Comparison of ENCODE assay signal across 33 cellular contexts in genomic region chr16:88817785-88818609, GRCh38. TPM values are rescaled to one million over a fixed set of nuclear protein-coding genes. Genes with fewer than 3 reads are reported as not detected.
DNase-seq lines count a peak whose midpoint lies in the region; ATAC-seq, FAIRE-seq and TF ChIP-seq lines count a peak whose summit lies in the region.
"Had no signal": no experiment of that assay in that cellular context is flagged by ENCODE, and none has a peak within 500 bp of the region (broad histone marks: within the 10 kb centered on the region; RNA-seq: fewer than 3 reads in every experiment).

No MANE protein-coding gene starts in this region.

- H3K9ac ChIP-seq in NT2/D1 (ENCODE audit: insufficient read length, low read depth) = peak overlapping the region; percentile 5

- TF ChIP-seq POLR2A in GM12892 (IDR thresholded peaks at IDR 0.05; ENCODE audit: low read depth, low read length) = no peak

- DNase-seq in AG04450 (ENCODE audit: low read depth, low spot score) = peak; percentile 32
- no peak for DNase-seq in NT2/D1 (ENCODE audit: low read depth, low spot score)
- no peak for DNase-seq in GM23338 (ENCODE audit: low spot score)
- no peak for DNase-seq in GM12892 (ENCODE audit: insufficient read length)
- DNase-seq: activated CD4-positive, CD25-positive, alpha-beta regulatory T cell; activated CD8-positive, alpha-beta memory T cell treated with anti-CD3 and anti-CD28 coated beads, Interleukin-2, amount 10 ng/mL, durations not matched to agents 7 days and 5 days; activated naive CD4-positive, alpha-beta T cell; activated naive CD8-positive, alpha-beta T cell treated with anti-CD3 and anti-CD28 coated beads, Interleukin-2, amount 50 U/mL, for 24 hours; activated T-cell treated with anti-CD3 and anti-CD28 coated beads, Interleukin-2, amount 50 U/mL, for 48 hours; AML-193; Calu3; caudate nucleus; CD4-positive, CD25-positive, alpha-beta regulatory T cell; cortex of kidney; effector memory CD4-positive, alpha-beta T cell; Karpas-422; kidney; naive thymus-derived CD8-positive, alpha-beta T cell; NCI-H2029; NCI-H526 treated with DMSO at 0.1 percent for 48 hours; NK-92 treated with Interleukin-12 subunit alpha and Interleukin-12 subunit beta, amount 100 ng/mL, for 24 hours; psoas muscle; Right ventricle myocardium superior; stimulated activated CD4-positive, alpha-beta T cell treated with anti-CD3 and anti-CD28 coated beads, Interleukin-4, amount 100 ng/mL, for 1 hour; thyroid gland; uterus had no signal

- H3K36me3 Mint-ChIP-seq in GM23338 (ENCODE audit: low read depth) = peaks cover under 1% of the 10 kb centered on the region; the same call in 1 of the 3 replicates
- H3K36me3 Mint-ChIP-seq: activated CD8-positive, alpha-beta memory T cell treated with anti-CD3 and anti-CD28 coated beads, Interleukin-2, amount 10 ng/mL, durations not matched to agents 7 days and 5 days had no signal

- FAIRE-seq in GM12892 (lab: Jason Lieb, UNC) = no peak
- FAIRE-seq: A204.1, astrocyte, H54, kidney had no signal

- no peaks in the 10 kb centered on the region for H3K9me3 Mint-ChIP-seq in GM23338
- H3K9me3 Mint-ChIP-seq: activated naive CD8-positive, alpha-beta T cell treated with anti-CD3 and anti-CD28 coated beads, Interleukin-2, amount 50 U/mL, for 24 hours; CD4-positive, CD25-positive, alpha-beta regulatory T cell; naive thymus-derived CD8-positive, alpha-beta T cell; T-helper 1 cell treated with Interleukin-12 subunit alpha and Interleukin-12 subunit beta and Interleukin-4 antibody, amounts not matched to agents 30 μg/mL and 1 μg/mL, for 36 hours had no signal

- no peaks in the 10 kb centered on the region for H3K79me2 ChIP-seq in GM23338 (replicated peaks; ENCODE audit: insufficient read depth)

- H3K9me3 ChIP-seq in AG04450 (ENCODE audit: control insufficient read depth, insufficient read depth, low read length) (no peaks in the 10 kb centered on the region; the same call in 1 of the 2 replicates), NT2/D1 (ENCODE audit: insufficient read depth, low read length) (no peaks in the 10 kb centered on the region)
- H3K9me3 ChIP-seq: psoas muscle, thyroid gland, uterus had no signal

- H3K4me2 ChIP-seq in GM23338 = no peak overlapping the region

- H3K4me3 Mint-ChIP-seq in GM23338 = no peak overlapping the region
- H3K4me3 Mint-ChIP-seq: activated CD8-positive, alpha-beta memory T cell treated with anti-CD3 and anti-CD28 coated beads, Interleukin-2, amount 10 ng/mL, durations not matched to agents 7 days and 5 days; activated naive CD8-positive, alpha-beta T cell treated with anti-CD3 and anti-CD28 coated beads, Interleukin-2, amount 50 U/mL, for 24 hours; naive thymus-derived CD8-positive, alpha-beta T cell; T-helper 1 cell treated with Interleukin-12 subunit alpha and Interleukin-12 subunit beta and Interleukin-4 antibody, amounts not matched to agents 30 μg/mL and 1 μg/mL, for 36 hours had no signal

- no peaks in the 10 kb centered on the region for H3K9me2 ChIP-seq in GM23338 (ENCODE audit: insufficient read depth)

- no peak overlapping the region for H3K27ac Mint-ChIP-seq in GM23338
- H3K27ac Mint-ChIP-seq: activated CD8-positive, alpha-beta memory T cell treated with anti-CD3 and anti-CD28 coated beads, Interleukin-2, amount 10 ng/mL, durations not matched to agents 7 days and 5 days; activated naive CD8-positive, alpha-beta T cell treated with anti-CD3 and anti-CD28 coated beads, Interleukin-2, amount 50 U/mL, for 24 hours; CD4-positive, CD25-positive, alpha-beta regulatory T cell; T-helper 1 cell treated with Interleukin-12 subunit alpha and Interleukin-12 subunit beta and Interleukin-4 antibody, amounts not matched to agents 30 μg/mL and 1 μg/mL, for 36 hours had no signal

- H3K27ac ChIP-seq in AG04450 (ENCODE audit: low read depth, low read length) (peak overlapping the region; percentile 86), GM23338 (ENCODE audit: low read depth) (no peak overlapping the region)
- H3K27ac ChIP-seq: psoas muscle, thyroid gland, uterus had no signal

- H3K4me3 ChIP-seq in AG04450 (ENCODE audit: low read depth, low read length) (0 out of 2 replicates have a peak overlapping the region, but pooled peaks have one; percentile 20), NT2/D1 (ENCODE audit: insufficient read length, low read depth) (no peak overlapping the region), GM23338 (no peak overlapping the region)
- H3K4me3 ChIP-seq: psoas muscle, thyroid gland, uterus had no signal

- peaks cover 8% of the 10 kb centered on the region for H3K27me3 Mint-ChIP-seq in GM23338 (ENCODE audit: insufficient read depth, low read depth, poor library complexity)
- H3K27me3 Mint-ChIP-seq: activated CD8-positive, alpha-beta memory T cell treated with anti-CD3 and anti-CD28 coated beads, Interleukin-2, amount 10 ng/mL, durations not matched to agents 7 days and 5 days; activated naive CD8-positive, alpha-beta T cell treated with anti-CD3 and anti-CD28 coated beads, Interleukin-2, amount 50 U/mL, for 24 hours; CD4-positive, CD25-positive, alpha-beta regulatory T cell; naive thymus-derived CD8-positive, alpha-beta T cell had no signal

- TF ChIP-seq CTCF in AG04450 (IDR thresholded peaks at IDR 0.05; ENCODE audit: low read depth, low read length) = no peak
- TF ChIP-seq CTCF in GM23338 (conservative IDR thresholded peaks at IDR 0.05; ENCODE audit: low read depth in 2 of 2) = no peak

- POLR2A ChIA-PET in AG04450 (lab: Yijun Ruan, JAX) = interaction anchor here (0.6 to 0.8 kb wide), 3 partner anchors 8 to 70 kb away, joined by 3 to 4 read pairs (median 3); no protein-coding TSS in a partner anchor

- CTCF ChIA-PET in AG04450 (lab: Charles Lee) = interaction anchor here (0.6 to 1.6 kb wide), 5 partner anchors 39 to 244 kb away, joined by 3 to 6 read pairs (median 3); partner anchors contain the start of genes GALNS and TRAPPC2L

- H3K27me3 ChIP-seq in AG04450 (ENCODE audit: control insufficient read depth, insufficient read depth, low read length) = no peaks in the 10 kb centered on the region
- H3K27me3 ChIP-seq in NT2/D1 (ENCODE audit: insufficient read depth, insufficient read length) = no peaks in the 10 kb centered on the region
- H3K27me3 ChIP-seq in GM23338 (ENCODE audit: insufficient read depth) = no peaks in the 10 kb centered on the region
- H3K27me3 ChIP-seq: thyroid gland, uterus had no signal

- ATAC-seq in esophagus mucosa = peak; percentile 2
- no peak for ATAC-seq in GM23338
- no peak for ATAC-seq in HG03045 (IDR thresholded peaks at IDR 0.05; ENCODE audit: unreplicated experiment)
- ATAC-seq: activated CD8-positive, alpha-beta memory T cell treated with anti-CD3 and anti-CD28 coated beads, Interleukin-2, amount 10 ng/mL, durations not matched to agents 7 days and 5 days; activated naive CD8-positive, alpha-beta T cell treated with anti-CD3 and anti-CD28 coated beads, Interleukin-2, amount 50 U/mL, for 24 hours; naive thymus-derived CD8-positive, alpha-beta T cell; psoas muscle; SK-N-SH treated with all-trans-retinoic acid at 6 μM for 48 hours had no signal

- H3K36me3 ChIP-seq in NT2/D1 (ENCODE audit: insufficient read depth, insufficient read length, low read length) (peaks cover 28% of the 10 kb centered on the region), GM23338 (ENCODE audit: insufficient read depth) (no peaks in the 10 kb centered on the region)
- H3K36me3 ChIP-seq: thyroid gland, uterus had no signal

- H3K4me1 ChIP-seq in NT2/D1 (ENCODE audit: insufficient read depth, insufficient read length) (peaks cover 15% of the 10 kb centered on the region), GM23338 (ENCODE audit: insufficient read depth) (no peaks in the 10 kb centered on the region)
- H3K4me1 ChIP-seq: psoas muscle, uterus had no signal

- H4K20me1 ChIP-seq in GM23338 (replicated peaks; ENCODE audit: insufficient read depth) = no peaks in the 10 kb centered on the region

- no peaks in the 10 kb centered on the region for H3F3A ChIP-seq in GM23338 (replicated peaks; ENCODE audit: low read depth)

- H3K4me1 Mint-ChIP-seq in GM23338 = peaks cover 9% of the 10 kb centered on the region; the same call in 1 of the 3 replicates
- H3K4me1 Mint-ChIP-seq: activated naive CD8-positive, alpha-beta T cell treated with anti-CD3 and anti-CD28 coated beads, Interleukin-2, amount 50 U/mL, for 24 hours had no signal

- no peak overlapping the region for H2AFZ ChIP-seq in GM23338

RNA-seq across cellular contexts. Expression of gene APRT, which starts 6.3 kb away (rescaled TPM):
- polyA plus RNA-seq in AG04450 (2011; rRNA removed) = 66.8 and 107 TPM in 2 replicates
- 23.2 and 28.7 TPM in 2 replicates for polyA minus RNA-seq in AG04450 (2011; rRNA and poly(A)+ RNA removed)
- 207 TPM for total RNA-seq in esophagus mucosa
- 250 and 258 TPM in 2 replicates for total RNA-seq in GM23338 (2014; rRNA removed; shearing (Covaris generic))
- polyA plus RNA-seq in GM23338 (2016; fragmentation: Nextera tagmentation; extraction: Ambion mirVana) = 522 and 536 TPM in 2 replicates
- 180 TPM for polyA plus RNA-seq in GM12892 (2012; ENCODE audit: missing spikeins)

RNA-seq across cellular contexts. Expression of gene CDT1, which starts 14.4 kb away (rescaled TPM):
- polyA plus RNA-seq in AG04450 (2011; rRNA removed) = 1.2 and 2.4 TPM in 2 replicates
- 2.0 TPM in 2 replicates for polyA minus RNA-seq in AG04450 (2011; rRNA and poly(A)+ RNA removed)
- total RNA-seq in esophagus mucosa = 21.6 TPM
- 114 and 187 TPM in 2 replicates for total RNA-seq in GM23338 (2014; rRNA removed; shearing (Covaris generic))
- 32.6 and 36.1 TPM in 2 replicates for polyA plus RNA-seq in GM23338 (2016; fragmentation: Nextera tagmentation; extraction: Ambion mirVana)
- 6.4 TPM for polyA plus RNA-seq in GM12892 (2012; ENCODE audit: missing spikeins)

RNA-seq across cellular contexts. Expression of gene PIEZO1, which starts 33.0 kb away (rescaled TPM):
- polyA plus RNA-seq in AG04450 (2011; rRNA removed) = 47.0 and 72.7 TPM in 2 replicates
- polyA minus RNA-seq in AG04450 (2011; rRNA and poly(A)+ RNA removed) = 62.8 and 92.2 TPM in 2 replicates
- total RNA-seq in esophagus mucosa = 64.7 TPM
- 56.2 and 70.1 TPM in 2 replicates for total RNA-seq in GM23338 (2014; rRNA removed; shearing (Covaris generic))
- polyA plus RNA-seq in GM23338 (2016; fragmentation: Nextera tagmentation; extraction: Ambion mirVana) = 29.6 and 30.4 TPM in 2 replicates
- 33.8 TPM for polyA plus RNA-seq in GM12892 (2012; ENCODE audit: missing spikeins)

RNA-seq across cellular contexts. Expression of gene GALNS, which starts 38.8 kb away (rescaled TPM):
- 11.6 and 18.5 TPM in 2 replicates for polyA plus RNA-seq in AG04450 (2011; rRNA removed)
- 6.4 and 7.4 TPM in 2 replicates for polyA minus RNA-seq in AG04450 (2011; rRNA and poly(A)+ RNA removed)
- 17.0 TPM for total RNA-seq in esophagus mucosa
- total RNA-seq in GM23338 (2014; rRNA removed; shearing (Covaris generic)) = 16.4 and 18.8 TPM in 2 replicates
- polyA plus RNA-seq in GM23338 (2016; fragmentation: Nextera tagmentation; extraction: Ambion mirVana) = 9.7 TPM in 2 replicates
- 9.9 TPM for polyA plus RNA-seq in GM12892 (2012; ENCODE audit: missing spikeins)

RNA-seq across cellular contexts. Expression of gene TRAPPC2L, which starts 38.9 kb away (rescaled TPM):
- polyA plus RNA-seq in AG04450 (2011; rRNA removed) (72.8 and 101 TPM in 2 replicates), GM23338 (2016; fragmentation: Nextera tagmentation; extraction: Ambion mirVana) (167 and 171 TPM in 2 replicates)
- 49.5 and 69.6 TPM in 2 replicates for polyA minus RNA-seq in AG04450 (2011; rRNA and poly(A)+ RNA removed)
- 61.0 TPM for total RNA-seq in esophagus mucosa
- total RNA-seq in GM23338 (2014; rRNA removed; shearing (Covaris generic)) = 59.3 and 68.8 TPM in 2 replicates
- 78.6 TPM for polyA plus RNA-seq in GM12892 (2012; ENCODE audit: missing spikeins)
